Comparison of ENCODE assay signal across 22 cellular contexts in genomic region chr7:45704683-45705016, GRCh38.
"Had no signal": no experiment of that assay in that cellular context is flagged by ENCODE, and none has a peak within 500 bp of the region (broad histone marks: within the 10 kb centered on the region; RNA-seq: fewer than 3 reads in every experiment).

No MANE protein-coding gene starts in this region.

- H3K4me1 ChIP-seq: breast epithelium, tibial nerve had no signal

- H3K27me3 ChIP-seq: breast epithelium, gastroesophageal sphincter, hepatocyte, suprapubic skin, tibial nerve had no signal

- H3K27ac Mint-ChIP-seq: activated naive CD4-positive, alpha-beta T cell treated with anti-CD3 and anti-CD28 coated beads, Interleukin-2, amount 50 U/mL, for 72 hours; activated T-cell treated with anti-CD3 and anti-CD28 coated beads, Interleukin-2, amount 50 U/mL, for 72 hours; natural killer cell treated with Interleukin-12 subunit alpha and Interleukin-12 subunit beta and Interleukin-15 and Interleukin-18, amount 100 ng/mL, for 72 hours had no signal

- DNase-seq: activated CD4-positive, alpha-beta T cell treated with anti-CD3 and anti-CD28 coated beads for 1 hour; activated CD4-positive, alpha-beta T cell treated with anti-CD3 and anti-CD28 coated beads, Interleukin-2, amount 50 U/mL, for 1 hour; activated naive CD4-positive, alpha-beta T cell; activated T-cell treated with anti-CD3 and anti-CD28 coated beads, Interleukin-2, amount 50 U/mL, for 72 hours; central memory CD4-positive, alpha-beta T cell; effector memory CD4-positive, alpha-beta T cell; erythroblast; left cardiac atrium; left ventricle myocardium superior; mucosa of descending colon; stimulated activated CD4-positive, alpha-beta T cell treated with anti-CD3 and anti-CD28 coated beads, Interleukin-1b, Interleukin-23, amount 100 ng/mL, for 48 hours; stimulated activated naive CD4-positive, alpha-beta T cell had no signal

- ATAC-seq: activated naive CD4-positive, alpha-beta T cell treated with anti-CD3 and anti-CD28 coated beads, Interleukin-2, amount 50 U/mL, for 72 hours; activated T-cell treated with anti-CD3 and anti-CD28 coated beads, Interleukin-2, amount 50 U/mL, for 72 hours; gastroesophageal sphincter; left cardiac atrium; left ventricle myocardium superior; mucosa of descending colon; natural killer cell treated with Interleukin-12 subunit alpha and Interleukin-12 subunit beta and Interleukin-15 and Interleukin-18, amount 100 ng/mL, for 72 hours; sciatic nerve had no signal

- H3K4me3 ChIP-seq: breast epithelium, gastroesophageal sphincter, hepatocyte, mucosa of descending colon, skin epidermis, suprapubic skin, tibial nerve had no signal

- H3K4me3 Mint-ChIP-seq: activated T-cell treated with anti-CD3 and anti-CD28 coated beads, Interleukin-2, amount 50 U/mL, for 72 hours; natural killer cell treated with Interleukin-12 subunit alpha and Interleukin-12 subunit beta and Interleukin-15 and Interleukin-18, amount 100 ng/mL, for 72 hours had no signal

- H3K36me3 ChIP-seq: breast epithelium, suprapubic skin had no signal

- H3K27ac ChIP-seq: breast epithelium, gastroesophageal sphincter, hepatocyte, skin epidermis, suprapubic skin, tibial nerve, VCaP had no signal

- H3K9me3 ChIP-seq: breast epithelium, gastroesophageal sphincter, mucosa of descending colon, suprapubic skin, tibial nerve had no signal

- H3K36me3 Mint-ChIP-seq: activated naive CD4-positive, alpha-beta T cell treated with anti-CD3 and anti-CD28 coated beads, Interleukin-2, amount 50 U/mL, for 72 hours; natural killer cell treated with Interleukin-12 subunit alpha and Interleukin-12 subunit beta and Interleukin-15 and Interleukin-18, amount 100 ng/mL, for 72 hours had no signal

- H3K9me3 Mint-ChIP-seq: activated naive CD4-positive, alpha-beta T cell treated with anti-CD3 and anti-CD28 coated beads, Interleukin-2, amount 50 U/mL, for 72 hours; activated T-cell treated with anti-CD3 and anti-CD28 coated beads, Interleukin-2, amount 50 U/mL, for 72 hours; natural killer cell treated with Interleukin-12 subunit alpha and Interleukin-12 subunit beta and Interleukin-15 and Interleukin-18, amount 100 ng/mL, for 72 hours had no signal
